Comparison of ENCODE assay signal across 1 cellular context in the genomic region with DNA sequence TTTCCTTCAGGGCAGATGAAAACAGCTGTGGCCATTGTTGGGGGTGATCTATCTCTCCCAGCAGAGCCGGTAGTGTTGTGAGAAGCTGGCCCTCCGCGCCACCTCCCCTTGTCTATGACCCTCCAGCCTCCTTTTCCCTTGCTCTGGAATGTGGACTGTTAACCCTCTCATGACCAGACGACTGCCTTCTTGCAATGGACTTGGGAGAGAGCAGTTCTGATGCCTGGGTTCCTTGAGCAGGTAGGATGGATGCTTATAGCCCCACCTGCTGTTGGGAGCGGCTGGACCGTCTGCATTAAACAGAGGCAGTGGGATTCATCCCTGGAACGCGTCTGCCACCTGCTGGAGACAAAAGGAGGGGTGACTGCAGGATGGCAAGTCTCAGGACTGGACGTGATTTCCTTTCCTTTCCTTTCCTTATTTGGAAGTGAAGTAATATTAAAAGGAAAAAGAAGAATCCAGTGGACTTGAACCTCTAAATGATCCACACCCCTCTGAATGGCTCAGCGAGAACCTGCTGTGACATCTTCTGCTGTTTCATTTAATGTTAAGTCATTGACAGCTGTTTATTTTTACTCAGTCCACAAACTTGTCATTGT.
A peak's percentile ranks its signal among the peaks of the same experiment; 100 is the strongest.
TF ChIP-seq lines count a peak whose summit lies in the region.

No MANE protein-coding gene starts in this region.

TF ChIP-seq in HepG2, 621 proteins besides CTCF, POLR2A, EP300 and RAD21 (continued from another document and continues in another):
- TF ChIP-seq NONO (IDR thresholded peaks at IDR 0.05) (no peak), NONO (CRISPR knock-in tag; conservative IDR thresholded peaks at IDR 0.05) (no peak; the same call in 1 of the 2 replicates), ZNF101 (CRISPR knock-in tag; IDR thresholded peaks at IDR 0.05; ENCODE audit: borderline replicate concordance, low read depth) (no peak), ZNF607 (CRISPR knock-in tag; IDR thresholded peaks at IDR 0.05; ENCODE audit: borderline replicate concordance) (no peak), MEIS1 (CRISPR knock-in tag; IDR thresholded peaks at IDR 0.05; ENCODE audit: borderline replicate concordance) (peak; percentile 70; the same call in 1 of the 2 replicates), SP4 (CRISPR knock-in tag; IDR thresholded peaks at IDR 0.05) (peak; percentile 51; the same call in 1 of the 2 replicates), U2AF2 (IDR thresholded peaks at IDR 0.05; ENCODE audit: low read depth, low read length) (no peak), ZNF572 (CRISPR knock-in tag; IDR thresholded peaks at IDR 0.05) (no peak), HNF4G (IDR thresholded peaks at IDR 0.05; ENCODE audit: borderline replicate concordance, low read depth, low read length) (no peak), HNF4G (CRISPR knock-in tag; IDR thresholded peaks at IDR 0.05; ENCODE audit: borderline replicate concordance, low read depth) (no peak), KDM4B (CRISPR knock-in tag; IDR thresholded peaks at IDR 0.05) (no peak; the same call in 1 of the 2 replicates), RXRB (CRISPR knock-in tag; IDR thresholded peaks at IDR 0.05; ENCODE audit: borderline replicate concordance) (peak; percentile 78), EHMT2 (IDR thresholded peaks at IDR 0.05; ENCODE audit: borderline replicate concordance, low read depth, low read length) (no peak), ARNT (IDR thresholded peaks at IDR 0.05) (no peak), HDAC2 (CRISPR knock-in tag; IDR thresholded peaks at IDR 0.05) (peak; percentile 68; the same call in 1 of the 2 replicates), PCBP2 (optimal IDR thresholded peaks at IDR 0.05; ENCODE audit: low read depth, low read length, poor library complexity, severe bottlenecking) (no peak), IRF2 (CRISPR knock-in tag; IDR thresholded peaks at IDR 0.05) (peak; percentile 92), ELF4 (CRISPR knock-in tag; IDR thresholded peaks at IDR 0.05; ENCODE audit: borderline replicate concordance) (no peak), ZNF7 (CRISPR knock-in tag; IDR thresholded peaks at IDR 0.05) (no peak), ZC3H4 (CRISPR knock-in tag; IDR thresholded peaks at IDR 0.05; ENCODE audit: borderline replicate concordance) (no peak), FOXK2 (IDR thresholded peaks at IDR 0.05) (no peak), ZNF260 (CRISPR knock-in tag; IDR thresholded peaks at IDR 0.05; ENCODE audit: borderline replicate concordance, low read depth) (no peak), PHB2 (IDR thresholded peaks at IDR 0.05; ENCODE audit: partially characterized antibody) (no peak), KAT2B (IDR thresholded peaks at IDR 0.05; ENCODE audit: borderline replicate concordance, low read depth, low read length) (no peak; the same call in 1 of the 2 replicates), ZSCAN31 (CRISPR knock-in tag; IDR thresholded peaks at IDR 0.05; ENCODE audit: low read depth) (no peak), XBP1 (CRISPR knock-in tag; IDR thresholded peaks at IDR 0.05) (no peak), ATRX (CRISPR knock-in tag; IDR thresholded peaks at IDR 0.05; ENCODE audit: borderline replicate concordance) (no peak), TCF7L2 (IDR thresholded peaks at IDR 0.05; ENCODE audit: low read depth, low read length) (no peak), ZFX (CRISPR knock-in tag; IDR thresholded peaks at IDR 0.05; ENCODE audit: low read depth) (peak; percentile 55; the same call in 1 of the 2 replicates), TAF1 (CRISPR knock-in tag; IDR thresholded peaks at IDR 0.05) (no peak), JUN (CRISPR knock-in tag; IDR thresholded peaks at IDR 0.05) (no peak), ZNF20 (CRISPR knock-in tag; IDR thresholded peaks at IDR 0.05) (no peak)
- TF ChIP-seq, protein P1, sequence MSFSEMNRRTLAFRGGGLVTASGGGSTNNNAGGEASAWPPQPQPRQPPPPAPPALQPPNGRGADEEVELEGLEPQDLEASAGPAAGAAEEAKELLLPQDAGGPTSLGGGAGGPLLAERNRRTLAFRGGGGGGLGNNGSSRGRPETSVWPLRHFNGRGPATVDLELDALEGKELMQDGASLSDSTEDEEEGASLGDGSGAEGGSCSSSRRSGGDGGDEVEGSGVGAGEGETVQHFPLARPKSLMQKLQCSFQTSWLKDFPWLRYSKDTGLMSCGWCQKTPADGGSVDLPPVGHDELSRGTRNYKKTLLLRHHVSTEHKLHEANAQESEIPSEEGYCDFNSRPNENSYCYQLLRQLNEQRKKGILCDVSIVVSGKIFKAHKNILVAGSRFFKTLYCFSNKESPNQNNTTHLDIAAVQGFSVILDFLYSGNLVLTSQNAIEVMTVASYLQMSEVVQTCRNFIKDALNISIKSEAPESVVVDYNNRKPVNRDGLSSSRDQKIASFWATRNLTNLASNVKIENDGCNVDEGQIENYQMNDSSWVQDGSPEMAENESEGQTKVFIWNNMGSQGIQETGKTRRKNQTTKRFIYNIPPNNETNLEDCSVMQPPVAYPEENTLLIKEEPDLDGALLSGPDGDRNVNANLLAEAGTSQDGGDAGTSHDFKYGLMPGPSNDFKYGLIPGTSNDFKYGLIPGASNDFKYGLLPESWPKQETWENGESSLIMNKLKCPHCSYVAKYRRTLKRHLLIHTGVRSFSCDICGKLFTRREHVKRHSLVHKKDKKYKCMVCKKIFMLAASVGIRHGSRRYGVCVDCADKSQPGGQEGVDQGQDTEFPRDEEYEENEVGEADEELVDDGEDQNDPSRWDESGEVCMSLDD (CRISPR knock-in tag; IDR thresholded peaks at IDR 0.05; ENCODE audit: borderline replicate concordance), result no peak
- TF ChIP-seq, protein P2, sequence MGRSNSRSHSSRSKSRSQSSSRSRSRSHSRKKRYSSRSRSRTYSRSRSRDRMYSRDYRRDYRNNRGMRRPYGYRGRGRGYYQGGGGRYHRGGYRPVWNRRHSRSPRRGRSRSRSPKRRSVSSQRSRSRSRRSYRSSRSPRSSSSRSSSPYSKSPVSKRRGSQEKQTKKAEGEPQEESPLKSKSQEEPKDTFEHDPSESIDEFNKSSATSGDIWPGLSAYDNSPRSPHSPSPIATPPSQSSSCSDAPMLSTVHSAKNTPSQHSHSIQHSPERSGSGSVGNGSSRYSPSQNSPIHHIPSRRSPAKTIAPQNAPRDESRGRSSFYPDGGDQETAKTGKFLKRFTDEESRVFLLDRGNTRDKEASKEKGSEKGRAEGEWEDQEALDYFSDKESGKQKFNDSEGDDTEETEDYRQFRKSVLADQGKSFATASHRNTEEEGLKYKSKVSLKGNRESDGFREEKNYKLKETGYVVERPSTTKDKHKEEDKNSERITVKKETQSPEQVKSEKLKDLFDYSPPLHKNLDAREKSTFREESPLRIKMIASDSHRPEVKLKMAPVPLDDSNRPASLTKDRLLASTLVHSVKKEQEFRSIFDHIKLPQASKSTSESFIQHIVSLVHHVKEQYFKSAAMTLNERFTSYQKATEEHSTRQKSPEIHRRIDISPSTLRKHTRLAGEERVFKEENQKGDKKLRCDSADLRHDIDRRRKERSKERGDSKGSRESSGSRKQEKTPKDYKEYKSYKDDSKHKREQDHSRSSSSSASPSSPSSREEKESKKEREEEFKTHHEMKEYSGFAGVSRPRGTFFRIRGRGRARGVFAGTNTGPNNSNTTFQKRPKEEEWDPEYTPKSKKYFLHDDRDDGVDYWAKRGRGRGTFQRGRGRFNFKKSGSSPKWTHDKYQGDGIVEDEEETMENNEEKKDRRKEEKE (IDR thresholded peaks at IDR 0.05), result no peak
- TF ChIP-seq, protein P3, sequence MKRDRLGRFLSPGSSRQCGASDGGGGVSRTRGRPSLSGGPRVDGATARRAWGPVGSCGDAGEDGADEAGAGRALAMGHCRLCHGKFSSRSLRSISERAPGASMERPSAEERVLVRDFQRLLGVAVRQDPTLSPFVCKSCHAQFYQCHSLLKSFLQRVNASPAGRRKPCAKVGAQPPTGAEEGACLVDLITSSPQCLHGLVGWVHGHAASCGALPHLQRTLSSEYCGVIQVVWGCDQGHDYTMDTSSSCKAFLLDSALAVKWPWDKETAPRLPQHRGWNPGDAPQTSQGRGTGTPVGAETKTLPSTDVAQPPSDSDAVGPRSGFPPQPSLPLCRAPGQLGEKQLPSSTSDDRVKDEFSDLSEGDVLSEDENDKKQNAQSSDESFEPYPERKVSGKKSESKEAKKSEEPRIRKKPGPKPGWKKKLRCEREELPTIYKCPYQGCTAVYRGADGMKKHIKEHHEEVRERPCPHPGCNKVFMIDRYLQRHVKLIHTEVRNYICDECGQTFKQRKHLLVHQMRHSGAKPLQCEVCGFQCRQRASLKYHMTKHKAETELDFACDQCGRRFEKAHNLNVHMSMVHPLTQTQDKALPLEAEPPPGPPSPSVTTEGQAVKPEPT (CRISPR knock-in tag; IDR thresholded peaks at IDR 0.05; ENCODE audit: low read depth), result no peak
- TF ChIP-seq, protein P4, sequence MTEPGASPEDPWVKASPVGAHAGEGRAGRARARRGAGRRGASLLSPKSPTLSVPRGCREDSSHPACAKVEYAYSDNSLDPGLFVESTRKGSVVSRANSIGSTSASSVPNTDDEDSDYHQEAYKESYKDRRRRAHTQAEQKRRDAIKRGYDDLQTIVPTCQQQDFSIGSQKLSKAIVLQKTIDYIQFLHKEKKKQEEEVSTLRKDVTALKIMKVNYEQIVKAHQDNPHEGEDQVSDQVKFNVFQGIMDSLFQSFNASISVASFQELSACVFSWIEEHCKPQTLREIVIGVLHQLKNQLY (CRISPR knock-in tag; IDR thresholded peaks at IDR 0.05), result peak; percentile 58; the same call in 1 of the 2 replicates
- TF ChIP-seq, protein P5, sequence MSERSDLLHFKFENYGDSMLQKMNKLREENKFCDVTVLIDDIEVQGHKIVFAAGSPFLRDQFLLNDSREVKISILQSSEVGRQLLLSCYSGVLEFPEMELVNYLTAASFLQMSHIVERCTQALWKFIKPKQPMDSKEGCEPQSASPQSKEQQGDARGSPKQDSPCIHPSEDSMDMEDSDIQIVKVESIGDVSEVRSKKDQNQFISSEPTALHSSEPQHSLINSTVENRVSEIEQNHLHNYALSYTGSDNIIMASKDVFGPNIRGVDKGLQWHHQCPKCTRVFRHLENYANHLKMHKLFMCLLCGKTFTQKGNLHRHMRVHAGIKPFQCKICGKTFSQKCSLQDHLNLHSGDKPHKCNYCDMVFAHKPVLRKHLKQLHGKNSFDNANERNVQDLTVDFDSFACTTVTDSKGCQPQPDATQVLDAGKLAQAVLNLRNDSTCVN (CRISPR knock-in tag; IDR thresholded peaks at IDR 0.05; ENCODE audit: borderline replicate concordance), result peak; percentile 73; the same call in 1 of the 2 replicates
- TF ChIP-seq, protein P6, sequence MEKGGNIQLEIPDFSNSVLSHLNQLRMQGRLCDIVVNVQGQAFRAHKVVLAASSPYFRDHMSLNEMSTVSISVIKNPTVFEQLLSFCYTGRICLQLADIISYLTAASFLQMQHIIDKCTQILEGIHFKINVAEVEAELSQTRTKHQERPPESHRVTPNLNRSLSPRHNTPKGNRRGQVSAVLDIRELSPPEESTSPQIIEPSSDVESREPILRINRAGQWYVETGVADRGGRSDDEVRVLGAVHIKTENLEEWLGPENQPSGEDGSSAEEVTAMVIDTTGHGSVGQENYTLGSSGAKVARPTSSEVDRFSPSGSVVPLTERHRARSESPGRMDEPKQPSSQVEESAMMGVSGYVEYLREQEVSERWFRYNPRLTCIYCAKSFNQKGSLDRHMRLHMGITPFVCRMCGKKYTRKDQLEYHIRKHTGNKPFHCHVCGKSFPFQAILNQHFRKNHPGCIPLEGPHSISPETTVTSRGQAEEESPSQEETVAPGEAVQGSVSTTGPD (CRISPR knock-in tag; IDR thresholded peaks at IDR 0.05), result no peak
- TF ChIP-seq, protein P7, sequence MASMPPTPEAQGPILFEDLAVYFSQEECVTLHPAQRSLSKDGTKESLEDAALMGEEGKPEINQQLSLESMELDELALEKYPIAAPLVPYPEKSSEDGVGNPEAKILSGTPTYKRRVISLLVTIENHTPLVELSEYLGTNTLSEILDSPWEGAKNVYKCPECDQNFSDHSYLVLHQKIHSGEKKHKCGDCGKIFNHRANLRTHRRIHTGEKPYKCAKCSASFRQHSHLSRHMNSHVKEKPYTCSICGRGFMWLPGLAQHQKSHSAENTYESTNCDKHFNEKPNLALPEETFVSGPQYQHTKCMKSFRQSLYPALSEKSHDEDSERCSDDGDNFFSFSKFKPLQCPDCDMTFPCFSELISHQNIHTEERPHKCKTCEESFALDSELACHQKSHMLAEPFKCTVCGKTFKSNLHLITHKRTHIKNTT (CRISPR knock-in tag; IDR thresholded peaks at IDR 0.05), result no peak
- TF ChIP-seq, protein P8, sequence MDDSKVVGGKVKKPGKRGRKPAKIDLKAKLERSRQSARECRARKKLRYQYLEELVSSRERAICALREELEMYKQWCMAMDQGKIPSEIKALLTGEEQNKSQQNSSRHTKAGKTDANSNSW (CRISPR knock-in tag; IDR thresholded peaks at IDR 0.05; ENCODE audit: borderline replicate concordance), result no peak
- TF ChIP-seq, protein P9, sequence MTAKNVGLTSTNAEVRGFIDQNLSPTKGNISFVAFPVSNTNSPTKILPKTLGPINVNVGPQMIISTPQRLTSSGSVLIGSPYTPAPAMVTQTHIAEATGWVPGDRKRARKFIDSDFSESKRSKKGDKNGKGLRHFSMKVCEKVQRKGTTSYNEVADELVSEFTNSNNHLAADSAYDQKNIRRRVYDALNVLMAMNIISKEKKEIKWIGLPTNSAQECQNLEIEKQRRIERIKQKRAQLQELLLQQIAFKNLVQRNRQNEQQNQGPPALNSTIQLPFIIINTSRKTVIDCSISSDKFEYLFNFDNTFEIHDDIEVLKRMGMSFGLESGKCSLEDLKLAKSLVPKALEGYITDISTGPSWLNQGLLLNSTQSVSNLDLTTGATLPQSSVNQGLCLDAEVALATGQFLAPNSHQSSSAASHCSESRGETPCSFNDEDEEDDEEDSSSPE (CRISPR knock-in tag; IDR thresholded peaks at IDR 0.05), result no peak
- TF ChIP-seq, protein P10, sequence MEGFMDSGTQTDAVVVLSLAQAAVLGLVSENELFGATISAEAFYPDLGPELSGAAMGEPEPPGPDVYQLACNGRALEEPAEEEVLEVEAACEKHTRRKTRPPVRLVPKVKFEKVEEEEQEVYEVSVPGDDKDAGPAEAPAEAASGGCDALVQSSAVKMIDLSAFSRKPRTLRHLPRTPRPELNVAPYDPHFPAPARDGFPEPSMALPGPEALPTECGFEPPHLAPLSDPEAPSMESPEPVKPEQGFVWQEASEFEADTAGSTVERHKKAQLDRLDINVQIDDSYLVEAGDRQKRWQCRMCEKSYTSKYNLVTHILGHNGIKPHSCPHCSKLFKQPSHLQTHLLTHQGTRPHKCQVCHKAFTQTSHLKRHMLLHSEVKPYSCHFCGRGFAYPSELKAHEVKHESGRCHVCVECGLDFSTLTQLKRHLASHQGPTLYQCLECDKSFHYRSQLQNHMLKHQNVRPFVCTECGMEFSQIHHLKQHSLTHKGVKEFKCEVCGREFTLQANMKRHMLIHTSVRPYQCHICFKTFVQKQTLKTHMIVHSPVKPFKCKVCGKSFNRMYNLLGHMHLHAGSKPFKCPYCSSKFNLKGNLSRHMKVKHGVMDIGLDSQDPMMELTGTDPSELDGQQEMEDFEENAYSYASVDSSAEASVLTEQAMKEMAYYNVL (CRISPR knock-in tag; IDR thresholded peaks at IDR 0.05; ENCODE audit: borderline replicate concordance), result no peak; the same call in 1 of the 2 replicates
- TF ChIP-seq, protein P11, sequence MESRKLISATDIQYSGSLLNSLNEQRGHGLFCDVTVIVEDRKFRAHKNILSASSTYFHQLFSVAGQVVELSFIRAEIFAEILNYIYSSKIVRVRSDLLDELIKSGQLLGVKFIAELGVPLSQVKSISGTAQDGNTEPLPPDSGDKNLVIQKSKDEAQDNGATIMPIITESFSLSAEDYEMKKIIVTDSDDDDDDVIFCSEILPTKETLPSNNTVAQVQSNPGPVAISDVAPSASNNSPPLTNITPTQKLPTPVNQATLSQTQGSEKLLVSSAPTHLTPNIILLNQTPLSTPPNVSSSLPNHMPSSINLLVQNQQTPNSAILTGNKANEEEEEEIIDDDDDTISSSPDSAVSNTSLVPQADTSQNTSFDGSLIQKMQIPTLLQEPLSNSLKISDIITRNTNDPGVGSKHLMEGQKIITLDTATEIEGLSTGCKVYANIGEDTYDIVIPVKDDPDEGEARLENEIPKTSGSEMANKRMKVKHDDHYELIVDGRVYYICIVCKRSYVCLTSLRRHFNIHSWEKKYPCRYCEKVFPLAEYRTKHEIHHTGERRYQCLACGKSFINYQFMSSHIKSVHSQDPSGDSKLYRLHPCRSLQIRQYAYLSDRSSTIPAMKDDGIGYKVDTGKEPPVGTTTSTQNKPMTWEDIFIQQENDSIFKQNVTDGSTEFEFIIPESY (CRISPR knock-in tag; IDR thresholded peaks at IDR 0.05), result peak; percentile 81
